In genomic region chrX:154074199-154074598, GRCh38 we compare ENCODE assay signal across 13 cellular contexts. TPM values are rescaled to one million over a fixed set of nuclear protein-coding genes. Genes with fewer than 3 reads are reported as not detected.
DNase-seq lines count a peak whose midpoint lies in the region; ATAC-seq, FAIRE-seq and TF ChIP-seq lines count a peak whose summit lies in the region.
"Had no signal": no experiment of that assay in that cellular context is flagged by ENCODE, and none has a peak within 500 bp of the region (broad histone marks: within the 10 kb centered on the region; RNA-seq: fewer than 3 reads in every experiment).

No MANE protein-coding gene starts in this region.

- no peak overlapping the region for H3K4me3 ChIP-seq in coronary artery
- H3K4me3 ChIP-seq: thyroid gland had no signal

- ATAC-seq in activated CD4-positive, CD25-positive, alpha-beta regulatory T cell treated with anti-CD3 and anti-CD28 coated beads, Interleukin-2, amount 50 U/mL, for 24 hours, result peak; percentile 51 to 73
- no peak for ATAC-seq in HG02798 (IDR thresholded peaks at IDR 0.05; ENCODE audit: poor library complexity, unreplicated experiment)

- TF ChIP-seq CTCF in osteocyte (IDR thresholded peaks at IDR 0.05) (no peak), coronary artery (IDR thresholded peaks at IDR 0.05) (no peak)

- peak overlapping the region in 1 of 2 donors; percentile 27 for H3K27ac ChIP-seq in coronary artery
- H3K27ac ChIP-seq: 22Rv1 had no signal

- H3K36me3 Mint-ChIP-seq in osteocyte (ENCODE audit: unreplicated experiment), result no peaks in the 10 kb centered on the region

- H3K4me1 Mint-ChIP-seq in osteocyte (ENCODE audit: unreplicated experiment), result peaks cover 18% of the 10 kb centered on the region

- no peaks in the 10 kb centered on the region for H3K27me3 Mint-ChIP-seq in osteocyte (ENCODE audit: unreplicated experiment)

- DNase-seq in activated CD4-positive, CD25-positive, alpha-beta regulatory T cell treated with anti-CD3 and anti-CD28 coated beads, Interleukin-2, amount 50 U/mL, for 72 hours, result no peak
- DNase-seq in RCC 7860 (ENCODE audit: low spot score), result peak; percentile 76
- peak; percentile 58 for DNase-seq in fibroblast of gingiva (ENCODE audit: low read depth)
- DNase-seq in osteocyte (ENCODE audit: extremely low spot score, unreplicated experiment), result no peak
- DNase-seq in DMS 273 (lab: John Stamatoyannopoulos, UW; ENCODE audit: unreplicated experiment), result no peak
- no peak for DNase-seq in coronary artery (ENCODE audit: low spot score)
- DNase-seq: NCI-H2029; SHP77; stimulated activated CD4-positive, alpha-beta T cell treated with anti-CD3 and anti-CD28 coated beads, Interleukin-4, amount 100 ng/mL, for 1 hour; thyroid gland had no signal

- H3K9me3 Mint-ChIP-seq in osteocyte (ENCODE audit: unreplicated experiment), result no peaks in the 10 kb centered on the region

- peak overlapping the region; percentile 61 for H3K27ac Mint-ChIP-seq in osteocyte (ENCODE audit: unreplicated experiment)

- no peak overlapping the region for H3K4me3 Mint-ChIP-seq in osteocyte (ENCODE audit: unreplicated experiment)

- FAIRE-seq in RCC 7860 (lab: Jason Lieb, UNC), result peak; percentile 85

RNA-seq across cellular contexts. Expression of gene MECP2, which starts 23.3 kb away (rescaled TPM):
- total RNA-seq in osteocyte, result 43.7 and 44.6 TPM in 2 replicates

RNA-seq across cellular contexts. Expression of gene IRAK1, which starts 54.5 kb away (rescaled TPM):
- 72.4 and 74.2 TPM in 2 replicates for total RNA-seq in osteocyte

Comparison
In these comparisons a context has a peak if more than half of its experiments do, and no peak if none do; other contexts are left out.
1. DNase-seq: peak in RCC 7860 (single experiment) and fibroblast of gingiva (single experiment); none in activated CD4-positive, CD25-positive, alpha-beta regulatory T cell treated with anti-CD3 and anti-CD28 coated beads, Interleukin-2, amount 50 U/mL, for 72 hours (single experiment), osteocyte (single experiment), DMS 273 (single experiment) and coronary artery (single experiment).